ENCODE assay signal across 1 cellular context in the genomic region with DNA sequence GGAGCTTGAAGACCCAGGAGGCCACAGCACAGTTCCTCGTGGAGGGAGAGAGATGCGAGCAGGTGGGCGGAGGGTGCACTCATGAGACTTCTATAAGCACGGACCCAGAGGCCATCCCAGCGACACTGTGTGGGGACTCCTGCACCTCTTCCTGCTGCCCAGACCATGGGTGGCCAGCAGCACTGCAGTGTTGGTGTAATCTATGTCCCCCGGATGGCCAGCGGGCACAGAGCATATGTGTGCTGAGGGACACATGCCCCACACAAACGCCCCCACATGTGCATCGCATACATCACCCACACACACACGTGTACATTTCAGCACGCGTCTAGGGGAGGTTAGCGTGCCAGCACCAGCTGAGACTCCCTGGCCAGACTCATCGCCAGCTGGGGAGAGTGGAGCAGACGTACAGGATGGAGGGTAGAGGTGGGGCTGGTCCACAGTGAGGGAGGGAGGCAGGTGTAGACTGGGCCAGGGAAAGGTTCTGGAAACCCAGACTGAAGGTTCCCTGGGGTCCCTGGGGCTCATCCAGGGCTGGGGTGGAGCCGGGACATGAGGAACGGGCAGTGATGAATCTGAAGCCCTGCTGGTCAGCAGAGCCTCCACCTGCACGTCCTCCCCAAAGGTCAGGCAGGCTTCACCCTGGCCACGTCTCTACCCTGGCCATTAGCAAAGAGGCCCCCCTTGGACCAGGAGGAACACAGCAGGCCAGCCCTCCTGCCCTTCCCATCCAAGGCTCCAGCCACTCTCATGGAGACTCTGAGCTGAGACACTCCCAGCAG.
TF ChIP-seq lines count a peak whose summit lies in the region.

No MANE protein-coding gene starts in this region.

TF ChIP-seq in IMR-90, 13 proteins besides CTCF, POLR2A, EP300 and RAD21:
- no peak for TF ChIP-seq CEBPB (IDR thresholded peaks at IDR 0.05; ENCODE audit: low read depth, low read length)
- no peak for TF ChIP-seq MAFK (IDR thresholded peaks at IDR 0.05; ENCODE audit: low read depth, low read length)
- no peak for TF ChIP-seq RCOR1 (IDR thresholded peaks at IDR 0.05; ENCODE audit: insufficient replicate concordance, low read length)
- TF ChIP-seq CHD1 (IDR thresholded peaks at IDR 0.05; ENCODE audit: low read depth, low read length), result no peak
- TF ChIP-seq BHLHE40 (IDR thresholded peaks at IDR 0.05; ENCODE audit: low read depth, low read length), result no peak
- TF ChIP-seq MXI1 (IDR thresholded peaks at IDR 0.05; ENCODE audit: borderline replicate concordance, low read depth, low read length), result no peak
- no peak for TF ChIP-seq MAZ (IDR thresholded peaks at IDR 0.05; ENCODE audit: borderline replicate concordance, low read depth, low read length)
- TF ChIP-seq SMC3 (IDR thresholded peaks at IDR 0.05; ENCODE audit: low read depth, low read length), result no peak
- TF ChIP-seq FOS (IDR thresholded peaks at IDR 0.05; ENCODE audit: low read depth, low read length), result no peak
